ENCODE assay signal across 8 cellular contexts in the genomic region with DNA sequence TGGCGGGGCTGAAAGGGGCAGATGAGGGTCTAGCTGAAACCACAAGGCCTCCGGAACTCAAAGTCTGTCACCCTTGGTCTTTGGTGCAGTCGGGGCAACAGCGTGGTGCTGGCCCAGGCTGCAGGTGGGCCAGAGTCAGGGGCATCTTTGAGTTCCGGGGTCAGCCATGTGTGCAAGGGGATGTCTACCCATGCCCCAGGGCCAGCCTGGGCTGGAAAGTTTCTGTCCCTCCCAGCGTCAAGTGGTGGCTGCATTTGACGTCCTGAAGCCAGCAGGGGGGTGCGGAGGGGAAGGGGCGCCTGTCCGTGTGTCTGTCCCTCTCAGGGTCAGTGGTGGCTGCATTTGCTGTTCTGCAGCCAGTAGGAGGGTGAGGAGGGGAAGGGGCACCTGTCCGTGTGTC. TPM values are rescaled to one million over a fixed set of nuclear protein-coding genes. Genes with fewer than 3 reads are reported as not detected.
A peak's percentile ranks its signal among the peaks of the same experiment; 100 is the strongest.
DNase-seq lines count a peak whose midpoint lies in the region; ATAC-seq and TF ChIP-seq lines count a peak whose summit lies in the region.

No MANE protein-coding gene starts in this region.

- BruUV-seq in Caco-2 (replicated peaks; lab: Mats Ljungman, UMichigan): no TSS peak

- peak overlapping the region; percentile 91 for H3K9ac ChIP-seq in Loucy (ENCODE audit: low read depth, low read length, poor library complexity, severe bottlenecking)

- H3K4me1 ChIP-seq in Caco-2 (peaks cover 7% of the 10 kb centered on the region; the same call in 1 of the 2 replicates), Loucy (ENCODE audit: insufficient read depth, low read length, poor library complexity, severe bottlenecking) (peaks cover 46% of the 10 kb centered on the region)

- no peaks in the 10 kb centered on the region for H3K9me2 ChIP-seq in Loucy (replicated peaks; ENCODE audit: low read depth, low read length)

- H4K20me1 ChIP-seq in Loucy (ENCODE audit: insufficient read depth, low read length, poor library complexity, severe bottlenecking): peaks cover 19% of the 10 kb centered on the region

- peak in 1 of 2 experiments; percentile 43 for DNase-seq in Caco-2
- DNase-seq in ecto neural progenitor cell (ENCODE audit: low spot score): peak; percentile 57
- DNase-seq in activated CD4-positive, CD25-positive, alpha-beta regulatory T cell treated with anti-CD3 and anti-CD28 coated beads, Interleukin-2, amount 50 U/mL, for 72 hours: no peak
- no peak for DNase-seq in stimulated activated CD4-positive, alpha-beta T cell treated with anti-CD3 and anti-CD28 coated beads, Interleukin-2, amount 100 ng/mL, for 48 hours
- no peak for DNase-seq in middle frontal gyrus (ENCODE audit: extremely low spot score, low spot score)

- no peak for ATAC-seq in HG03196 (IDR thresholded peaks at IDR 0.05; ENCODE audit: unreplicated experiment)

- CTCF ChIA-PET in Caco-2 (lab: Charles Lee): no interaction called here

- H2AFZ ChIP-seq in Loucy (ENCODE audit: low read length): no peak overlapping the region

- peak overlapping the region; percentile 89 for H3K27ac Mint-ChIP-seq in Caco-2 (ENCODE audit: unreplicated experiment)
- peak overlapping the region; percentile 74 to 98 (median 91) for H3K27ac Mint-ChIP-seq in nephron

- no peaks in the 10 kb centered on the region for H3K4me1 Mint-ChIP-seq in Caco-2 (ENCODE audit: low read depth, unreplicated experiment)
- H3K4me1 Mint-ChIP-seq in nephron: peaks cover 17% of the 10 kb centered on the region

- intact Hi-C loops in Caco-2 (cut with micrococcal nuclease; ENCODE audit: unreplicated experiment): loop anchor here (5.0 to 10.0 kb wide), 3 partner anchors 77 to 150 kb away; a partner anchor contains a TSS

- H3K27me3 Mint-ChIP-seq in Caco-2 (ENCODE audit: insufficient read depth, unreplicated experiment) (no peaks in the 10 kb centered on the region), nephron (ENCODE audit: low read depth) (no peaks in the 10 kb centered on the region)

- no peaks in the 10 kb centered on the region for H3K36me3 ChIP-seq in Caco-2 (ENCODE audit: control insufficient read depth, insufficient read depth, low read length)
- H3K36me3 ChIP-seq in Loucy (ENCODE audit: insufficient read depth, low read length): 0 out of 2 replicates have a peak, but pooled peaks cover 3% of the 10 kb centered on the region

- TF ChIP-seq CTCF in Caco-2 (IDR thresholded peaks at IDR 0.05; ENCODE audit: insufficient read depth in 1 of 2, low read depth in 1 of 2, low read length in 1 of 2, severe bottlenecking in 1 of 2, unreplicated experiment in 1 of 2) (no peak), Loucy (conservative IDR thresholded peaks at IDR 0.05; ENCODE audit: low read length) (no peak), nephron (IDR thresholded peaks at IDR 0.05; ENCODE audit: unreplicated experiment in 3 of 3) (no peak)

- H3K9me3 ChIP-seq in Caco-2 (no peaks in the 10 kb centered on the region), Loucy (ENCODE audit: insufficient read depth, low read depth, low read length) (no peaks in the 10 kb centered on the region)

- H3K36me3 Mint-ChIP-seq in Caco-2 (ENCODE audit: insufficient read depth, unreplicated experiment): peaks cover 31% of the 10 kb centered on the region
- H3K36me3 Mint-ChIP-seq in nephron (ENCODE audit: low read depth): peaks cover 25% of the 10 kb centered on the region

- H3K9me3 Mint-ChIP-seq in Caco-2 (ENCODE audit: unreplicated experiment): no peaks in the 10 kb centered on the region
- no peaks in the 10 kb centered on the region for H3K9me3 Mint-ChIP-seq in nephron

- H3K4me3 ChIP-seq in Caco-2 (ENCODE audit: low read depth, low read length): peak overlapping the region; percentile 93
- H3K4me3 ChIP-seq in Loucy (ENCODE audit: low read length, poor library complexity, severe bottlenecking): peak overlapping the region; percentile 74

- H3K4me3 Mint-ChIP-seq in Caco-2 (ENCODE audit: unreplicated experiment) (peak overlapping the region; percentile 84), nephron (peak overlapping the region; percentile 86 to 89 (median 89))

- H3K27me3 ChIP-seq in Caco-2 (replicated peaks; ENCODE audit: control insufficient read depth, insufficient read depth, low read length) (no peaks in the 10 kb centered on the region), Loucy (ENCODE audit: insufficient read depth, low read length, poor library complexity, severe bottlenecking) (no peaks in the 10 kb centered on the region)

- H3F3A ChIP-seq in Loucy (ENCODE audit: low read depth): peaks cover 5% of the 10 kb centered on the region; the same call in 1 of the 2 replicates

- H3K4me2 ChIP-seq in Loucy (ENCODE audit: low read depth, low read length, poor library complexity, severe bottlenecking): peak overlapping the region; percentile 90

- peaks cover 47% of the 10 kb centered on the region for H3K79me2 ChIP-seq in Loucy (ENCODE audit: insufficient read depth, low read length)

- POLR2A ChIA-PET in Caco-2 (lab: Charles Lee): interaction anchor here (0.5 kb wide), 1 partner anchor 95 kb away, joined by 3 read pairs; no protein-coding TSS in a partner anchor

RNA-seq across cellular contexts. Expression of a gene that starts 0.7 kb away (rescaled TPM):
- 33.2 and 33.5 TPM in 2 replicates for total RNA-seq in Caco-2 (2022)

RNA-seq across cellular contexts. Expression of a gene that starts 4.1 kb away (rescaled TPM):
- total RNA-seq in Caco-2 (2022): 13.4 and 18.7 TPM in 2 replicates

RNA-seq across cellular contexts. Expression of a gene that starts 35.1 kb away (rescaled TPM):
- total RNA-seq in Caco-2 (2022): 4.5 and 5.1 TPM in 2 replicates
